ENCODE assay signal across 8 cellular contexts in the genomic region with DNA sequence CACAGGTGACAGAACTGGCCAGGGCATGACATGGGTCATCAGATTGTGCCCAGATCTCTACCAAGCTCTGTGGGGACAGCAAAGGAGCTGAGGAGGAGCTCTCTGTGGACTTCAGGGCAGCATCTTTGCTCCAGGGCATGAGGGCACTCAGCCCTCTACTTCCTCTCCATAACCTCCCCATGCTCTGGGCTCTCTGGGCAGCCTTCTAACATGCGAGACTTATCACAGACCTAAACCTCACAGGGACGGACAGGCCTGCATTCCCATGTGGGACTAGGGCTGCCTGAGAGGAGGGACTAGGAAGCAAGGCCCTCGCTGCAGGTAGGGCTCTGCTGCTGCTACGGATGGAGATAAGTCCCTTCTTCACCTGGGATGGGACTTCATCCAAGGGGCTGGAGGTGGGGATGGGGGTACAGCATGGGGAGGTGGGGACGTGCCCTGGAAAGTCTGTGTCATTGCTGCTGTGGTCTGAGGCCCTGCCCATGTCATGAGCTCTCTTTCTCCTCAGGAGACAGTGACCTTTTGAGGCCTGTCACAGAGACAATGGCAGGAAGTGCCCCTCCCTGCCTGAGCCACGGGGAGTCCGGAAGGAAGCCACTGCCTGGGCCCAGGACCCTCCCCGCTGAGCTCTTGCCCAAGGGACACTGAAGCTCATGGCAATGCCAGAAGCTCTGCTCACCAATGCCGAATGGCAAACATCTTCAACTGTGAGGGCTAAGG. TPM values are rescaled to one million over a fixed set of nuclear protein-coding genes. Genes with fewer than 3 reads are reported as not detected.
DNase-seq lines count a peak whose midpoint lies in the region; ATAC-seq, FAIRE-seq and TF ChIP-seq lines count a peak whose summit lies in the region.

No MANE protein-coding gene starts in this region.

- FAIRE-seq in A549 (lab: Jason Lieb, UNC) = no peak

- in situ Hi-C loops in GM13977 (cut with MboI; ENCODE audit: low pct_unique_long_range_greater_than_20kb, low sequenced_read_pairs, unreplicated experiment) = no loop called here

- POLR2A ChIA-PET in A549 (lab: Yijun Ruan, JAX) = no interaction called here

- no peaks in the 10 kb centered on the region for H3K27me3 ChIP-seq in BE2C

- WGBS in A549 (ENCODE audit: missing lambda C conversion rate) = 74% methylated on average over 9 of the region's 9 CpGs

- CTCF ChIA-PET in A549 (lab: Yijun Ruan, JAX) = interaction anchor here (1.3 to 5.3 kb wide), 5 partner anchors 10 to 63 kb away, joined by 3 to 27 read pairs (median 4); a partner anchor contains a TSS

- H3K4me1 ChIP-seq in A549 (peaks cover 36% of the 10 kb centered on the region), BE2C (no peaks in the 10 kb centered on the region)

- ATAC-seq in A549 = no peak
- peak; percentile 15 for ATAC-seq in left lobe of liver
- ATAC-seq in stimulated activated naive CD8-positive, alpha-beta T cell treated with anti-CD3 and anti-CD28 coated beads, Interleukin-15, Interleukin-2, amounts not matched to agents 100 U/mL and 50 U/mL, for 24 hours = peak; percentile 97

- H3K4me3 ChIP-seq in A549 = no peak overlapping the region
- no peak overlapping the region for H3K4me3 ChIP-seq in BE2C (ENCODE audit: low read depth, low read length)

- H3K36me3 ChIP-seq in BE2C = no peaks in the 10 kb centered on the region

- no peaks in the 10 kb centered on the region for H3K9me3 ChIP-seq in A549
- no peaks in the 10 kb centered on the region for H3K9me3 ChIP-seq in BE2C

- no peak for TF ChIP-seq EP300 in A549 (IDR thresholded peaks at IDR 0.05)

- no peak for TF ChIP-seq POLR2A in A549 (IDR thresholded peaks at IDR 0.05; ENCODE audit: low read length)

- peak overlapping the region; percentile 30; the same call in 2 of the 3 replicates for H3K4me2 ChIP-seq in A549

- DNase-seq in A549 (ENCODE audit: low read depth in 1 of 2, low spot score in 1 of 2) = peak in 1 of 2 experiments; percentile 39
- peak; percentile 83 for DNase-seq in MV-4-11 (lab: John Stamatoyannopoulos, UW)
- peak; percentile 25 for DNase-seq in activated CD8-positive, alpha-beta memory T cell treated with anti-CD3 and anti-CD28 coated beads, Interleukin-2, amount 50 U/mL, for 24 hours (ENCODE audit: extremely low read depth)
- no peak for DNase-seq in left lobe of liver (ENCODE audit: low spot score)
- peak; percentile 79 for DNase-seq in stimulated activated naive CD8-positive, alpha-beta T cell treated with anti-CD3 and anti-CD28 coated beads, Interleukin-15, Interleukin-2, amounts not matched to agents 100 U/mL and 50 U/mL, for 24 hours
- DNase-seq in BE2C = no peak
- DNase-seq in RKO (ENCODE audit: low spot score) = no peak
- DNase-seq in GM13977 (ENCODE audit: low spot score) = no peak

- TF ChIP-seq CTCF in A549 (IDR thresholded peaks at IDR 0.05) (no peak), BE2C (IDR thresholded peaks at IDR 0.05; ENCODE audit: low read depth, low read length) (no peak), GM13977 (IDR thresholded peaks at IDR 0.05; ENCODE audit: extremely low read depth, insufficient read depth, missing control alignments) (no peak)

- peak overlapping the region; percentile 20 to 66; a peak in 3 of 6 replicates for H3K27ac ChIP-seq in A549

- TF ChIP-seq RAD21 in A549 (conservative IDR thresholded peaks at IDR 0.05 in 1 of 2, IDR thresholded peaks at IDR 0.05 in 1 of 2) = no peak

TF ChIP-seq in A549, 52 proteins besides CTCF, POLR2A, EP300 and RAD21:
- no peak for TF ChIP-seq HEYL (CRISPR knock-in tag; IDR thresholded peaks at IDR 0.05)
- TF ChIP-seq MAZ (IDR thresholded peaks at IDR 0.05; ENCODE audit: borderline replicate concordance, low read depth, low read length) = no peak
- no peak for TF ChIP-seq FOXS1 (CRISPR knock-in tag; IDR thresholded peaks at IDR 0.05)
- TF ChIP-seq, protein P1, sequence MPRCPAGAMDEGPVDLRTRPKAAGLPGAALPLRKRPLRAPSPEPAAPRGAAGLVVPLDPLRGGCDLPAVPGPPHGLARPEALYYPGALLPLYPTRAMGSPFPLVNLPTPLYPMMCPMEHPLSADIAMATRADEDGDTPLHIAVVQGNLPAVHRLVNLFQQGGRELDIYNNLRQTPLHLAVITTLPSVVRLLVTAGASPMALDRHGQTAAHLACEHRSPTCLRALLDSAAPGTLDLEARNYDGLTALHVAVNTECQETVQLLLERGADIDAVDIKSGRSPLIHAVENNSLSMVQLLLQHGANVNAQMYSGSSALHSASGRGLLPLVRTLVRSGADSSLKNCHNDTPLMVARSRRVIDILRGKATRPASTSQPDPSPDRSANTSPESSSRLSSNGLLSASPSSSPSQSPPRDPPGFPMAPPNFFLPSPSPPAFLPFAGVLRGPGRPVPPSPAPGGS (IDR thresholded peaks at IDR 0.05) = no peak
- TF ChIP-seq, protein P2, sequence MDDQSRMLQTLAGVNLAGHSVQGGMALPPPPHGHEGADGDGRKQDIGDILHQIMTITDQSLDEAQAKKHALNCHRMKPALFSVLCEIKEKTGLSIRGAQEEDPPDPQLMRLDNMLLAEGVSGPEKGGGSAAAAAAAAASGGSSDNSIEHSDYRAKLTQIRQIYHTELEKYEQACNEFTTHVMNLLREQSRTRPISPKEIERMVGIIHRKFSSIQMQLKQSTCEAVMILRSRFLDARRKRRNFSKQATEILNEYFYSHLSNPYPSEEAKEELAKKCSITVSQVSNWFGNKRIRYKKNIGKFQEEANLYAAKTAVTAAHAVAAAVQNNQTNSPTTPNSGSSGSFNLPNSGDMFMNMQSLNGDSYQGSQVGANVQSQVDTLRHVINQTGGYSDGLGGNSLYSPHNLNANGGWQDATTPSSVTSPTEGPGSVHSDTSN (IDR thresholded peaks at IDR 0.05) = no peak
- no peak for TF ChIP-seq ESRRA (IDR thresholded peaks at IDR 0.05; ENCODE audit: borderline replicate concordance, low read length)
- no peak for TF ChIP-seq PHF8 (IDR thresholded peaks at IDR 0.05; ENCODE audit: borderline replicate concordance, low read depth)
- no peak for TF ChIP-seq CEBPB (IDR thresholded peaks at IDR 0.05)
TF ChIP-seq in A549: peak in this region for 0.

RNA-seq across cellular contexts. Expression of a gene that starts 44.1 kb away (rescaled TPM):
- 2.6 and 4.3 TPM in 2 replicates for polyA plus RNA-seq in A549 (2011; rRNA removed)
- 6.8 and 10.0 TPM in 2 replicates for polyA plus RNA-seq in A549 (2012; cell fraction: cytosol; rRNA removed)
- 28.6 and 38.4 TPM in 2 replicates for polyA plus RNA-seq in A549 (2012; cell fraction: nucleus; rRNA removed)
- 10.8 to 14.6 TPM (median 13.6 TPM) in 3 replicates for polyA plus RNA-seq in A549 (2017; fragmentation: RNase III; extraction: RNeasy Plus Mini Kit Qiagen cat#74134 plus additional on column Dnase treatment)
- polyA minus RNA-seq in A549 (2011; rRNA and poly(A)+ RNA removed) = 12.0 and 13.5 TPM in 2 replicates
- total RNA-seq in left lobe of liver = 19.2 TPM
- polyA plus RNA-seq in BE2C (2012; ENCODE audit: insufficient read depth, insufficient read length, low read depth) = 3.6 TPM

Comparison
In these comparisons a context has a peak if more than half of its experiments do, and no peak if none do; other contexts are left out.
1. ATAC-seq: peak in left lobe of liver (single experiment) and stimulated activated naive CD8-positive, alpha-beta T cell treated with anti-CD3 and anti-CD28 coated beads, Interleukin-15, Interleukin-2, amounts not matched to agents 100 U/mL and 50 U/mL, for 24 hours (single experiment); none in A549 (0 of 2).
2. DNase-seq: peak in MV-4-11 (single experiment), activated CD8-positive, alpha-beta memory T cell treated with anti-CD3 and anti-CD28 coated beads, Interleukin-2, amount 50 U/mL, for 24 hours (single experiment) and stimulated activated naive CD8-positive, alpha-beta T cell treated with anti-CD3 and anti-CD28 coated beads, Interleukin-15, Interleukin-2, amounts not matched to agents 100 U/mL and 50 U/mL, for 24 hours (single experiment); none in left lobe of liver (single experiment), BE2C (single experiment), RKO (single experiment) and GM13977 (single experiment).